28 cellular contexts compared by ENCODE assay signal in the genomic region with DNA sequence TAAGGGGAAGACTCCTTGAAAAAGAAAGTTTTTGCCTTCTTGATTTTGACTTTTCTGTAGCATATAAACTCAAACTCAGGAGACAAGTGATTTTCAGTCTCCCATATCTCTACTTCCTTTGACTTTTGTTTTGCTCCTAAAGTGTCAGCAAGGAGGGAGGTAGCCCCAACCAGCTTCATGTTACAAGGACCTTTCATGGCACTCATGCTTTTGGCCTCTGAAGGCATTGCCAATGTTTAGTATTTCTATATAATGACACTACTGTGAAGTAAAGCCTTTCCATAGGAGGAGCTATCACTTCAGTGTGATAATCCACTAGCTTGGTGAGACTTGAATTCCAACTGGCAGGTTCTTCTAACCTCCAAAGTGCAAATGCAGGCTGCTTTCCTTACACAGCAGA. TPM values are rescaled to one million over a fixed set of nuclear protein-coding genes. Genes with fewer than 3 reads are reported as not detected.
A peak's percentile ranks its signal among the peaks of the same experiment; 100 is the strongest.
DNase-seq lines count a peak whose midpoint lies in the region; ATAC-seq and TF ChIP-seq lines count a peak whose summit lies in the region.
"Had no signal": no experiment of that assay in that cellular context is flagged by ENCODE, and none has a peak within 500 bp of the region (broad histone marks: within the 10 kb centered on the region; RNA-seq: fewer than 3 reads in every experiment).

No MANE protein-coding gene starts in this region.

- in situ Hi-C loops in gastrocnemius medialis (cut with MboI; ENCODE audit: low sequenced_read_pairs in 4 of 4), result no loop called here

- no peaks in the 10 kb centered on the region for H3K27me3 ChIP-seq in gastrocnemius medialis
- no peaks in the 10 kb centered on the region for H3K27me3 ChIP-seq in CD8-positive, alpha-beta T cell (ENCODE audit: insufficient read depth, low read length)
- H3K27me3 ChIP-seq: pancreas, suprapubic skin had no signal

- TF ChIP-seq CTCF in gastrocnemius medialis (IDR thresholded peaks at IDR 0.05 in 4 of 5, conservative IDR thresholded peaks at IDR 0.05 in 1 of 5), result no peak
- TF ChIP-seq CTCF in CD8-positive, alpha-beta T cell (IDR thresholded peaks at IDR 0.05), result no peak

- POLR2A ChIA-PET in CD8-positive, alpha-beta T cell (lab: Charles Lee), result no interaction called here

- intact Hi-C loops in gastrocnemius medialis (cut with DNase I; ENCODE audit: low total_unique reads), result no loop called here
- intact Hi-C loops in CD8-positive, alpha-beta T cell (cut with DNase I, micrococcal nuclease), result no loop called here

- peak overlapping the region; percentile 67 for H3K27ac ChIP-seq in SK-N-MC
- peak overlapping the region; percentile 29 to 47 (median 33) for H3K27ac ChIP-seq in gastrocnemius medialis
- no peak overlapping the region for H3K27ac ChIP-seq in CD8-positive, alpha-beta T cell (ENCODE audit: low read depth, low read length)
- H3K27ac ChIP-seq: 22Rv1, foreskin keratinocyte, pancreas, suprapubic skin, WERI-Rb-1 had no signal

- TF ChIP-seq POLR2A in gastrocnemius medialis (IDR thresholded peaks at IDR 0.05), result no peak

- no peak overlapping the region for H3K4me3 Mint-ChIP-seq in CD8-positive, alpha-beta T cell
- H3K4me3 Mint-ChIP-seq: activated CD4-positive, alpha-beta T cell treated with anti-CD3 and anti-CD28 coated beads, Interleukin-2, amount 10 ng/mL, durations not matched to agents 7 days and 5 days; CD4-positive, CD25-positive, alpha-beta regulatory T cell; effector memory CD8-positive, alpha-beta T cell; immature natural killer cell; natural killer cell; stimulated activated memory B cell treated with anti-CD40 and anti-IgM and Interleukin-4, amounts not matched to agents 10 μg/mL and 1 μg/mL and 100 μg/mL, for 72 hours had no signal

- H3K36me3 ChIP-seq in SK-N-MC (ENCODE audit: insufficient read depth, low read length), result no peaks in the 10 kb centered on the region
- H3K36me3 ChIP-seq in gastrocnemius medialis, result no peaks in the 10 kb centered on the region
- no peaks in the 10 kb centered on the region for H3K36me3 ChIP-seq in CD8-positive, alpha-beta T cell (ENCODE audit: insufficient read depth, low read length)
- H3K36me3 ChIP-seq: pancreas, suprapubic skin, WERI-Rb-1 had no signal

- H3K27me3 Mint-ChIP-seq in CD8-positive, alpha-beta T cell (ENCODE audit: low read depth), result peaks cover 14% of the 10 kb centered on the region

- no peak overlapping the region for H3K27ac Mint-ChIP-seq in CD8-positive, alpha-beta T cell
- H3K27ac Mint-ChIP-seq: activated CD4-positive, alpha-beta T cell treated with anti-CD3 and anti-CD28 coated beads, Interleukin-2, amount 10 ng/mL, durations not matched to agents 7 days and 5 days; CD4-positive, CD25-positive, alpha-beta regulatory T cell; effector memory CD8-positive, alpha-beta T cell; immature natural killer cell; natural killer cell; stimulated activated memory B cell treated with anti-CD40 and anti-IgM and Interleukin-4, amounts not matched to agents 10 μg/mL and 1 μg/mL and 100 μg/mL, for 72 hours had no signal

- H3K9ac ChIP-seq in SK-N-MC (ENCODE audit: insufficient read length), result no peak overlapping the region

- H3K9me3 ChIP-seq in SK-N-MC (ENCODE audit: low read depth, low read length), result no peaks in the 10 kb centered on the region
- H3K9me3 ChIP-seq in gastrocnemius medialis, result no peaks in the 10 kb centered on the region
- H3K9me3 ChIP-seq in CD8-positive, alpha-beta T cell (ENCODE audit: low read length), result no peaks in the 10 kb centered on the region
- H3K9me3 ChIP-seq: pancreas, suprapubic skin had no signal

- no peak for ATAC-seq in gastrocnemius medialis
- ATAC-seq in CD8-positive, alpha-beta T cell, result no peak
- ATAC-seq: effector memory CD8-positive, alpha-beta T cell; foreskin keratinocyte; natural killer cell; stimulated activated memory B cell treated with anti-CD40 and anti-IgM and Interleukin-4, amounts not matched to agents 10 μg/mL and 1 μg/mL and 100 μg/mL, for 72 hours had no signal

- peaks cover 41 to 48% of the 10 kb centered on the region in 2 donors for H3K4me1 ChIP-seq in gastrocnemius medialis
- no peaks in the 10 kb centered on the region for H3K4me1 ChIP-seq in CD8-positive, alpha-beta T cell (ENCODE audit: insufficient read depth, low read length)

- H3K36me3 Mint-ChIP-seq in CD8-positive, alpha-beta T cell, result no peaks in the 10 kb centered on the region
- H3K36me3 Mint-ChIP-seq: CD4-positive, CD25-positive, alpha-beta regulatory T cell; natural killer cell; stimulated activated memory B cell treated with anti-CD40 and anti-IgM and Interleukin-4, amounts not matched to agents 10 μg/mL and 1 μg/mL and 100 μg/mL, for 72 hours had no signal

- no peaks in the 10 kb centered on the region for H3K4me1 Mint-ChIP-seq in CD8-positive, alpha-beta T cell (ENCODE audit: low read depth)
- H3K4me1 Mint-ChIP-seq: activated CD4-positive, alpha-beta T cell treated with anti-CD3 and anti-CD28 coated beads, Interleukin-2, amount 10 ng/mL, durations not matched to agents 7 days and 5 days; CD4-positive, CD25-positive, alpha-beta regulatory T cell; natural killer cell; stimulated activated memory B cell treated with anti-CD40 and anti-IgM and Interleukin-4, amounts not matched to agents 10 μg/mL and 1 μg/mL and 100 μg/mL, for 72 hours had no signal

- CTCF ChIA-PET in CD8-positive, alpha-beta T cell (lab: Charles Lee), result no interaction called here

- H3K4me3 ChIP-seq in SK-N-MC (peak overlapping the region; percentile 22), gastrocnemius medialis (no peak overlapping the region)
- H3K4me3 ChIP-seq in CD8-positive, alpha-beta T cell (ENCODE audit: low read depth, low read length), result no peak overlapping the region
- H3K4me3 ChIP-seq: pancreas, suprapubic skin had no signal

- H3K9me3 Mint-ChIP-seq in CD8-positive, alpha-beta T cell, result no peaks in the 10 kb centered on the region
- H3K9me3 Mint-ChIP-seq: activated CD4-positive, alpha-beta T cell treated with anti-CD3 and anti-CD28 coated beads, Interleukin-2, amount 10 ng/mL, durations not matched to agents 7 days and 5 days; CD4-positive, CD25-positive, alpha-beta regulatory T cell; effector memory CD8-positive, alpha-beta T cell; immature natural killer cell; natural killer cell; stimulated activated memory B cell treated with anti-CD40 and anti-IgM and Interleukin-4, amounts not matched to agents 10 μg/mL and 1 μg/mL and 100 μg/mL, for 72 hours had no signal

- DNase-seq in DMS 273 (lab: John Stamatoyannopoulos, UW; ENCODE audit: unreplicated experiment) (peak; percentile 16), DMS 273 treated with DMSO at 0.1 percent for 48 hours (lab: John Stamatoyannopoulos, UW) (no peak), SK-N-MC (ENCODE audit: low read depth, low spot score) (no peak), left kidney (ENCODE audit: low read depth, low spot score) (peak; percentile 59), gastrocnemius medialis (no peak), 8988T (no peak), SKM-1 (lab: John Stamatoyannopoulos, UW; ENCODE audit: unreplicated experiment) (no peak)
- DNase-seq in CD8-positive, alpha-beta T cell, result no peak
- DNase-seq: activated CD4-positive, alpha-beta T cell treated with anti-CD3 and anti-CD28 coated beads, Interleukin-2, amount 10 ng/mL, durations not matched to agents 7 days and 5 days; activated naive CD4-positive, alpha-beta T cell; activated T-cell treated with anti-CD3 and anti-CD28 coated beads, Interleukin-2, amount 50 U/mL, for 48 hours; CD4-positive, CD25-positive, alpha-beta regulatory T cell; effector memory CD8-positive, alpha-beta T cell; foreskin keratinocyte; hypothalamus; immature natural killer cell; midbrain; natural killer cell; NCI-H1105; NCI-H2029; NCI-H82; stimulated activated CD4-positive, alpha-beta T cell treated with anti-CD3 and anti-CD28 coated beads, Interleukin-4, amount 100 ng/mL, for 4 hours; WERI-Rb-1 had no signal

RNA-seq across cellular contexts. Expression of a gene that starts 14.4 kb away (rescaled TPM):
- 1 to 10 TPM; 2.0 to 3.6 (median 3.2) TPM for total RNA-seq in gastrocnemius medialis
- total RNA-seq in CD8-positive, alpha-beta T cell, result under 1 TPM; 0.31 to 0.38 TPM
- total RNA-seq: HT-29 had no signal

RNA-seq across cellular contexts. Expression of a gene that starts 28.4 kb away (rescaled TPM):
- total RNA-seq in gastrocnemius medialis, result 10 to 100 TPM; 22.8 to 69.6 (median 38.6) TPM
- 10 to 100 TPM; 14.8 to 15.9 TPM for total RNA-seq in CD8-positive, alpha-beta T cell

Comparison
In these comparisons a context has a peak if more than half of its experiments do, and no peak if none do; other contexts are left out.
1. DNase-seq: peak in DMS 273 (single experiment) and left kidney (single experiment); none in DMS 273 treated with DMSO at 0.1 percent for 48 hours (single experiment), SK-N-MC (single experiment), gastrocnemius medialis (0 of 2), CD8-positive, alpha-beta T cell (0 of 7), 8988T (single experiment) and SKM-1 (single experiment).